ENCODE assay signal across 1 cellular context in the genomic region with DNA sequence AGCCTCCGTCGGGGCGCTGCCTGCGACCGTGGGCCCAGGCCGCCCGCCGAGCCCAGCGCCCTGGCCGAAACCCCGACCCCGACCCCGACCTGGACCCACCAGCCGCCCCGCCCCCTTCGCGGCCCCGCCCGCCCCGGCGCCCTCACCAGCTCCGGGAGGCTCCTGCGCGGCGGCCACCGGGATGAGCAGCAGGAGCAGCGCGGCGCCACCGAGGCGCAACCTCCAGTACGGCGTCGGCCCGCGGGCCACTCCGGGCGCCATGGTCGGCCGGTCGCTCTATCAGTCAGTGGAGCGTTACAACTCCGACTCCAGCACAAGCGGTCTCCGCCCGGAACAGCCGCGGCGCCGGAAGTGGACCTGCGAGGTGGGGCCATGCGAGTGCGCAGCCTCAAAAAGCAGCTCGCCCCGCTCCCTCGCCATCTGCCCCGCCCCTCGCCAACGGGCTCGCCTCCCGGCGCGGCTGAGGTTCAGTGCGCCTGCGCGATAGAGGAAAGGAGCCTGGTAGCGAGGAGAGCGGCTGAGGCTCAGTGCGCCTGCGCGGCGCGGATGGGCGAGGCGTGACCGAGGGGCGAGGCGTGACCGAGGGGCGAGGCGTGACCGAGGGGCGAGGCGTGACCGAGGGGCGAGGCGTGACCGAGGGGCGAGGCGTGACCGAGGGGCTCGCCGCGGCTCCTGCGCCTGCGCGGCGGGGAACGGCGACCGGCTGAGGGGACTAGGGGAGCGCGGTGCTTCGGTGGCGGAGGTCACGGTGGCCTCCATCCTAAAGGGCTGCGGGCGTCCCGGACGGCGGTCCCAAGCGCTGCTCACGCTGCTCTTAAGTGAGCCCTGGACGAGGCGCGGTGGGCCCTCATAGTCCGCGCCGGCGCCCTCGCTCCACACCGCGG.
TF ChIP-seq lines count a peak whose summit lies in the region.

A gene with protein sequence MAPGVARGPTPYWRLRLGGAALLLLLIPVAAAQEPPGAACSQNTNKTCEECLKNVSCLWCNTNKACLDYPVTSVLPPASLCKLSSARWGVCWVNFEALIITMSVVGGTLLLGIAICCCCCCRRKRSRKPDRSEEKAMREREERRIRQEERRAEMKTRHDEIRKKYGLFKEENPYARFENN (minus strand): TSS at position 335 of the 884 bp plus-strand sequence. CDS start 74 bp downstream, at position 261.

TF ChIP-seq in HepG2, 621 proteins besides CTCF, POLR2A, EP300 and RAD21 (continued from another document and continues in another):
- TF ChIP-seq, protein P1, sequence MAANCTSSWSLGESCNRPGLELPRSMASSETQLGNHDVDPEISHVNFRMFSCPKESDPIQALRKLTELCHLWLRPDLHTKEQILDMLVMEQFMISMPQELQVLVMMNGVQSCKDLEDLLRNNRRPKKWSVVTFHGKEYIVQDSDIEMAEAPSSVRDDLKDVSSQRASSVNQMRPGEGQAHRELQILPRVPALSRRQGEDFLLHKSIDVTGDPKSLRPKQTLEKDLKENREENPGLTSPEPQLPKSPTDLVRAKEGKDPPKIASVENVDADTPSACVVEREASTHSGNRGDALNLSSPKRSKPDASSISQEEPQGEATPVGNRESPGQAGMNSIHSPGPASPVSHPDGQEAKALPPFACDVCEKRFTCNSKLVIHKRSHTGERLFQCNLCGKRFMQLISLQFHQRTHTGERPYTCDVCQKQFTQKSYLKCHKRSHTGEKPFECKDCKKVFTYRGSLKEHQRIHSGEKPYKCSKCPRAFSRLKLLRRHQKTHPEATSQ (CRISPR knock-in tag; IDR thresholded peaks at IDR 0.05; ENCODE audit: borderline replicate concordance) = no peak
- no peak for TF ChIP-seq NPAS2 (CRISPR knock-in tag; IDR thresholded peaks at IDR 0.05; ENCODE audit: borderline replicate concordance)
- TF ChIP-seq, protein P2, sequence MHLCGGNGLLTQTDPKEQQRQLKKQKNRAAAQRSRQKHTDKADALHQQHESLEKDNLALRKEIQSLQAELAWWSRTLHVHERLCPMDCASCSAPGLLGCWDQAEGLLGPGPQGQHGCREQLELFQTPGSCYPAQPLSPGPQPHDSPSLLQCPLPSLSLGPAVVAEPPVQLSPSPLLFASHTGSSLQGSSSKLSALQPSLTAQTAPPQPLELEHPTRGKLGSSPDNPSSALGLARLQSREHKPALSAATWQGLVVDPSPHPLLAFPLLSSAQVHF (CRISPR knock-in tag; IDR thresholded peaks at IDR 0.05) = no peak
- TF ChIP-seq ZMYM4 (CRISPR knock-in tag; IDR thresholded peaks at IDR 0.05) = 0 out of 2 replicates have a peak, but pooled peaks have one; percentile 45
- peak; percentile 29; the same call in 1 of the 2 replicates for TF ChIP-seq SALL2 (CRISPR knock-in tag; IDR thresholded peaks at IDR 0.05)
- no peak for TF ChIP-seq TEAD2 (CRISPR knock-in tag; IDR thresholded peaks at IDR 0.05)
- TF ChIP-seq, protein P3, sequence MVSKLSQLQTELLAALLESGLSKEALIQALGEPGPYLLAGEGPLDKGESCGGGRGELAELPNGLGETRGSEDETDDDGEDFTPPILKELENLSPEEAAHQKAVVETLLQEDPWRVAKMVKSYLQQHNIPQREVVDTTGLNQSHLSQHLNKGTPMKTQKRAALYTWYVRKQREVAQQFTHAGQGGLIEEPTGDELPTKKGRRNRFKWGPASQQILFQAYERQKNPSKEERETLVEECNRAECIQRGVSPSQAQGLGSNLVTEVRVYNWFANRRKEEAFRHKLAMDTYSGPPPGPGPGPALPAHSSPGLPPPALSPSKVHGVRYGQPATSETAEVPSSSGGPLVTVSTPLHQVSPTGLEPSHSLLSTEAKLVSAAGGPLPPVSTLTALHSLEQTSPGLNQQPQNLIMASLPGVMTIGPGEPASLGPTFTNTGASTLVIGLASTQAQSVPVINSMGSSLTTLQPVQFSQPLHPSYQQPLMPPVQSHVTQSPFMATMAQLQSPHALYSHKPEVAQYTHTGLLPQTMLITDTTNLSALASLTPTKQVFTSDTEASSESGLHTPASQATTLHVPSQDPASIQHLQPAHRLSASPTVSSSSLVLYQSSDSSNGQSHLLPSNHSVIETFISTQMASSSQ (IDR thresholded peaks at IDR 0.05; ENCODE audit: low read depth) = no peak
- TF ChIP-seq, protein P3 (CRISPR knock-in tag; IDR thresholded peaks at IDR 0.05; ENCODE audit: borderline replicate concordance) = no peak; the same call in 1 of the 2 replicates
- TF ChIP-seq KAT8 (CRISPR knock-in tag; IDR thresholded peaks at IDR 0.05) = 0 out of 2 replicates have a peak, but pooled peaks have one; percentile 30
- peak; percentile 57 for TF ChIP-seq ARNT2 (CRISPR knock-in tag; IDR thresholded peaks at IDR 0.05; ENCODE audit: low read depth)
- TF ChIP-seq ERF (CRISPR knock-in tag; IDR thresholded peaks at IDR 0.05) = 0 out of 2 replicates have a peak, but pooled peaks have one; percentile 28
- TF ChIP-seq, protein P4, sequence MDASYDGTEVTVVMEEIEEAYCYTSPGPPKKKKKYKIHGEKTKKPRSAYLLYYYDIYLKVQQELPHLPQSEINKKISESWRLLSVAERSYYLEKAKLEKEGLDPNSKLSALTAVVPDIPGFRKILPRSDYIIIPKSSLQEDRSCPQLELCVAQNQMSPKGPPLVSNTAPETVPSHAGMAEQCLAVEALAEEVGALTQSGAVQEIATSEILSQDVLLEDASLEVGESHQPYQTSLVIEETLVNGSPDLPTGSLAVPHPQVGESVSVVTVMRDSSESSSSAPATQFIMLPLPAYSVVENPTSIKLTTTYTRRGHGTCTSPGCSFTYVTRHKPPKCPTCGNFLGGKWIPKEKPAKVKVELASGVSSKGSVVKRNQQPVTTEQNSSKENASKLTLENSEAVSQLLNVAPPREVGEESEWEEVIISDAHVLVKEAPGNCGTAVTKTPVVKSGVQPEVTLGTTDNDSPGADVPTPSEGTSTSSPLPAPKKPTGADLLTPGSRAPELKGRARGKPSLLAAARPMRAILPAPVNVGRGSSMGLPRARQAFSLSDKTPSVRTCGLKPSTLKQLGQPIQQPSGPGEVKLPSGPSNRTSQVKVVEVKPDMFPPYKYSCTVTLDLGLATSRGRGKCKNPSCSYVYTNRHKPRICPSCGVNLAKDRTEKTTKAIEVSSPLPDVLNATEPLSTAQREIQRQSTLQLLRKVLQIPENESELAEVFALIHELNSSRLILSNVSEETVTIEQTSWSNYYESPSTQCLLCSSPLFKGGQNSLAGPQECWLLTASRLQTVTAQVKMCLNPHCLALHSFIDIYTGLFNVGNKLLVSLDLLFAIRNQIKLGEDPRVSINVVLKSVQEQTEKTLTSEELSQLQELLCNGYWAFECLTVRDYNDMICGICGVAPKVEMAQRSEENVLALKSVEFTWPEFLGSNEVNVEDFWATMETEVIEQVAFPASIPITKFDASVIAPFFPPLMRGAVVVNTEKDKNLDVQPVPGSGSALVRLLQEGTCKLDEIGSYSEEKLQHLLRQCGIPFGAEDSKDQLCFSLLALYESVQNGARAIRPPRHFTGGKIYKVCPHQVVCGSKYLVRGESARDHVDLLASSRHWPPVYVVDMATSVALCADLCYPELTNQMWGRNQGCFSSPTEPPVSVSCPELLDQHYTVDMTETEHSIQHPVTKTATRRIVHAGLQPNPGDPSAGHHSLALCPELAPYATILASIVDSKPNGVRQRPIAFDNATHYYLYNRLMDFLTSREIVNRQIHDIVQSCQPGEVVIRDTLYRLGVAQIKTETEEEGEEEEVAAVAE (CRISPR knock-in tag; IDR thresholded peaks at IDR 0.05; ENCODE audit: borderline replicate concordance) = no peak
- no peak for TF ChIP-seq CEBPG (CRISPR knock-in tag; IDR thresholded peaks at IDR 0.05)
- TF ChIP-seq ZNF33A (CRISPR knock-in tag; IDR thresholded peaks at IDR 0.05; ENCODE audit: borderline replicate concordance) = no peak
- peak; percentile 45; the same call in 1 of the 2 replicates for TF ChIP-seq ZNF709 (CRISPR knock-in tag; IDR thresholded peaks at IDR 0.05)
- no peak for TF ChIP-seq PRPF4 (IDR thresholded peaks at IDR 0.05; ENCODE audit: low read depth, low read length, poor library complexity, severe bottlenecking)
- TF ChIP-seq, protein P5, sequence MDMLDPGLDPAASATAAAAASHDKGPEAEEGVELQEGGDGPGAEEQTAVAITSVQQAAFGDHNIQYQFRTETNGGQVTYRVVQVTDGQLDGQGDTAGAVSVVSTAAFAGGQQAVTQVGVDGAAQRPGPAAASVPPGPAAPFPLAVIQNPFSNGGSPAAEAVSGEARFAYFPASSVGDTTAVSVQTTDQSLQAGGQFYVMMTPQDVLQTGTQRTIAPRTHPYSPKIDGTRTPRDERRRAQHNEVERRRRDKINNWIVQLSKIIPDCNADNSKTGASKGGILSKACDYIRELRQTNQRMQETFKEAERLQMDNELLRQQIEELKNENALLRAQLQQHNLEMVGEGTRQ (IDR thresholded peaks at IDR 0.05; ENCODE audit: low read depth, low read length) = no peak
- TF ChIP-seq, protein P5 (CRISPR knock-in tag; IDR thresholded peaks at IDR 0.05; ENCODE audit: borderline replicate concordance) = no peak
- TF ChIP-seq, protein P6, sequence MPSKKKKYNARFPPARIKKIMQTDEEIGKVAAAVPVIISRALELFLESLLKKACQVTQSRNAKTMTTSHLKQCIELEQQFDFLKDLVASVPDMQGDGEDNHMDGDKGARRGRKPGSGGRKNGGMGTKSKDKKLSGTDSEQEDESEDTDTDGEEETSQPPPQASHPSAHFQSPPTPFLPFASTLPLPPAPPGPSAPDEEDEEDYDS (CRISPR knock-in tag; IDR thresholded peaks at IDR 0.05) = peak; percentile 93
- no peak for TF ChIP-seq ZMAT3 (CRISPR knock-in tag; conservative IDR thresholded peaks at IDR 0.05)
- no peak; the same call in 1 of the 2 replicates for TF ChIP-seq ZNF792 (CRISPR knock-in tag; IDR thresholded peaks at IDR 0.05)
- TF ChIP-seq YEATS2 (CRISPR knock-in tag; IDR thresholded peaks at IDR 0.05; ENCODE audit: borderline replicate concordance) = no peak
- no peak for TF ChIP-seq MAFK (conservative IDR thresholded peaks at IDR 0.05 in 1 of 2, IDR thresholded peaks at IDR 0.05 in 1 of 2; ENCODE audit: low read length in 2 of 2)
- no peak for TF ChIP-seq ZNF17 (CRISPR knock-in tag; IDR thresholded peaks at IDR 0.05)
- no peak for TF ChIP-seq SMYD3 (CRISPR knock-in tag; IDR thresholded peaks at IDR 0.05)
- TF ChIP-seq IKZF1 (IDR thresholded peaks at IDR 0.05) = no peak
- no peak for TF ChIP-seq KDM4B (CRISPR knock-in tag; IDR thresholded peaks at IDR 0.05)
- TF ChIP-seq REL (CRISPR knock-in tag; conservative IDR thresholded peaks at IDR 0.05) = 0 out of 2 replicates have a peak, but pooled peaks have one; percentile 33
- TF ChIP-seq NR2F1 (CRISPR knock-in tag; IDR thresholded peaks at IDR 0.05) = no peak
- TF ChIP-seq ARHGAP35 (CRISPR knock-in tag; IDR thresholded peaks at IDR 0.05; ENCODE audit: borderline replicate concordance) = no peak
- TF ChIP-seq, protein P7, sequence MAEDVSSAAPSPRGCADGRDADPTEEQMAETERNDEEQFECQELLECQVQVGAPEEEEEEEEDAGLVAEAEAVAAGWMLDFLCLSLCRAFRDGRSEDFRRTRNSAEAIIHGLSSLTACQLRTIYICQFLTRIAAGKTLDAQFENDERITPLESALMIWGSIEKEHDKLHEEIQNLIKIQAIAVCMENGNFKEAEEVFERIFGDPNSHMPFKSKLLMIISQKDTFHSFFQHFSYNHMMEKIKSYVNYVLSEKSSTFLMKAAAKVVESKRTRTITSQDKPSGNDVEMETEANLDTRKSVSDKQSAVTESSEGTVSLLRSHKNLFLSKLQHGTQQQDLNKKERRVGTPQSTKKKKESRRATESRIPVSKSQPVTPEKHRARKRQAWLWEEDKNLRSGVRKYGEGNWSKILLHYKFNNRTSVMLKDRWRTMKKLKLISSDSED (CRISPR knock-in tag; IDR thresholded peaks at IDR 0.05) = no peak
- TF ChIP-seq ATF1 (CRISPR knock-in tag; IDR thresholded peaks at IDR 0.05) = no peak
- no peak for TF ChIP-seq LCORL (IDR thresholded peaks at IDR 0.05)
- TF ChIP-seq LCORL (CRISPR knock-in tag; IDR thresholded peaks at IDR 0.05) = no peak
- TF ChIP-seq MBNL3 (CRISPR knock-in tag; conservative IDR thresholded peaks at IDR 0.05) = no peak
- no peak; the same call in 1 of the 2 replicates for TF ChIP-seq AHR (CRISPR knock-in tag; IDR thresholded peaks at IDR 0.05)
- TF ChIP-seq, protein P8, sequence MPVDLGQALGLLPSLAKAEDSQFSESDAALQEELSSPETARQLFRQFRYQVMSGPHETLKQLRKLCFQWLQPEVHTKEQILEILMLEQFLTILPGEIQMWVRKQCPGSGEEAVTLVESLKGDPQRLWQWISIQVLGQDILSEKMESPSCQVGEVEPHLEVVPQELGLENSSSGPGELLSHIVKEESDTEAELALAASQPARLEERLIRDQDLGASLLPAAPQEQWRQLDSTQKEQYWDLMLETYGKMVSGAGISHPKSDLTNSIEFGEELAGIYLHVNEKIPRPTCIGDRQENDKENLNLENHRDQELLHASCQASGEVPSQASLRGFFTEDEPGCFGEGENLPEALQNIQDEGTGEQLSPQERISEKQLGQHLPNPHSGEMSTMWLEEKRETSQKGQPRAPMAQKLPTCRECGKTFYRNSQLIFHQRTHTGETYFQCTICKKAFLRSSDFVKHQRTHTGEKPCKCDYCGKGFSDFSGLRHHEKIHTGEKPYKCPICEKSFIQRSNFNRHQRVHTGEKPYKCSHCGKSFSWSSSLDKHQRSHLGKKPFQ (CRISPR knock-in tag; IDR thresholded peaks at IDR 0.05; ENCODE audit: insufficient replicate concordance) = no peak
- TF ChIP-seq RBFOX2 (IDR thresholded peaks at IDR 0.05; ENCODE audit: low read depth, low read length) = peak; percentile 90
- 0 out of 2 replicates have a peak, but pooled peaks have one; percentile 30 for TF ChIP-seq HOXA9 (CRISPR knock-in tag; IDR thresholded peaks at IDR 0.05; ENCODE audit: borderline replicate concordance)
- no peak; the same call in 1 of the 2 replicates for TF ChIP-seq CREB1 (IDR thresholded peaks at IDR 0.05)
- TF ChIP-seq CREB1 (CRISPR knock-in tag; IDR thresholded peaks at IDR 0.05) = no peak
- TF ChIP-seq PAWR (CRISPR knock-in tag; IDR thresholded peaks at IDR 0.05; ENCODE audit: borderline replicate concordance) = no peak
- no peak for TF ChIP-seq ZNF317 (CRISPR knock-in tag; IDR thresholded peaks at IDR 0.05)
- TF ChIP-seq MEIS1 (CRISPR knock-in tag; IDR thresholded peaks at IDR 0.05; ENCODE audit: borderline replicate concordance) = no peak; the same call in 1 of the 2 replicates
- TF ChIP-seq ZNF460 (CRISPR knock-in tag; IDR thresholded peaks at IDR 0.05; ENCODE audit: borderline replicate concordance) = no peak
- no peak; the same call in 1 of the 2 replicates for TF ChIP-seq KLF11 (CRISPR knock-in tag; IDR thresholded peaks at IDR 0.05)
- no peak for TF ChIP-seq JARID2 (CRISPR knock-in tag; IDR thresholded peaks at IDR 0.05; ENCODE audit: insufficient replicate concordance)
